Comparison of ENCODE assay signal across 8 cellular contexts in the genomic region with DNA sequence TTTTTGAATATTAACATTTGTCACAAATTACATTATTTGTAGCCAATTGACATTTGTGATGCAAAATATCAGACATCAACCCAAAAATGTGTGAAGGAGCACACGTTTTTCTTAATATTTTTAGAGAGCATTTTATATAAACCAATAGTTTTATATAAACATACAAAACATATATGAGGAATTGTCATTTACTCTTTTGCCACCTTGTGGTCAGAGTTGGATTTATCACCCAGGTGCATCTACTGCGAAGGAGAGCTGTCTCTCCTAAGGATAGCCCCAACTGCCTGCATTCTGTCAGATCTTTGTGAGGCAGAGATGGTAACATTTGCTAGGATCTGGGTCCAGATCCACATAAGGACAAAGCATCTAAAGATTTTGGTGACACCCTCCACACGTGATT.
A peak's percentile ranks its signal among the peaks of the same experiment; 100 is the strongest.
DNase-seq lines count a peak whose midpoint lies in the region; ATAC-seq and TF ChIP-seq lines count a peak whose summit lies in the region.

No MANE protein-coding gene starts in this region.

- no peak overlapping the region for H3K27ac ChIP-seq in brain microvascular endothelial cell

- in situ Hi-C loops in brain microvascular endothelial cell (cut with HindIII; ENCODE audit: low pct_ligation_motif_present, low sequenced_read_pairs), result no loop called here

- H3K4me3 ChIP-seq in GM06990 (replicated peaks; ENCODE audit: low read depth, low read length) (no peak overlapping the region), brain microvascular endothelial cell (ENCODE audit: low read depth, low read length) (no peak overlapping the region)

- H3K27me3 ChIP-seq in GM06990 (replicated peaks; ENCODE audit: control insufficient read depth, insufficient read depth, low read length) (no peaks in the 10 kb centered on the region), brain microvascular endothelial cell (replicated peaks) (no peaks in the 10 kb centered on the region)

- H3K36me3 ChIP-seq in GM06990 (ENCODE audit: control insufficient read depth, insufficient read depth, low read length) (no peaks in the 10 kb centered on the region), brain microvascular endothelial cell (replicated peaks) (no peaks in the 10 kb centered on the region)

- DNase-seq in Ammon's horn (ENCODE audit: low spot score) (peak; percentile 42), GM06990 (ENCODE audit: extremely low read depth, insufficient read length) (no peak), NCI-H1930 (lab: John Stamatoyannopoulos, UW) (peak; percentile 2 to 33), brain microvascular endothelial cell (peak; percentile 26), midbrain (lab: John Stamatoyannopoulos, UW) (peak; percentile 50), DMS153 treated with DMSO at 0.1 percent for 48 hours (lab: John Stamatoyannopoulos, UW; ENCODE audit: unreplicated experiment) (no peak)
- DNase-seq in activated CD8-positive, alpha-beta memory T cell treated with anti-CD3 and anti-CD28 coated beads, Interleukin-2, amount 50 U/mL, for 4 hours, result no peak

- peak; percentile 53 for TF ChIP-seq CTCF in GM06990 (IDR thresholded peaks at IDR 0.05; ENCODE audit: insufficient read depth, low read length, poor library complexity, severe bottlenecking)
- TF ChIP-seq CTCF in brain microvascular endothelial cell (IDR thresholded peaks at IDR 0.05; ENCODE audit: low read depth, low read length, missing control alignments), result peak; percentile 58

- ATAC-seq in GM21825 (IDR thresholded peaks at IDR 0.05; ENCODE audit: unreplicated experiment), result no peak

Comparison
In these comparisons a context has a peak if more than half of its experiments do, and no peak if none do; other contexts are left out.
1. DNase-seq: peak in Ammon's horn (single experiment), NCI-H1930 (2 of 2), brain microvascular endothelial cell (single experiment) and midbrain (single experiment); none in GM06990 (single experiment), DMS153 treated with DMSO at 0.1 percent for 48 hours (single experiment) and activated CD8-positive, alpha-beta memory T cell treated with anti-CD3 and anti-CD28 coated beads, Interleukin-2, amount 50 U/mL, for 4 hours (single experiment).